1 cellular context compared by ENCODE assay signal in genomic region chrX:22462959-22463358, GRCh38.
TF ChIP-seq lines count a peak whose summit lies in the region.

No MANE protein-coding gene starts in this region.

TF ChIP-seq in K562, 482 proteins besides CTCF, POLR2A, EP300 and RAD21 (continued from another document):
- TF ChIP-seq ATF3 (IDR thresholded peaks at IDR 0.05) (0 out of 2 replicates have a peak, but pooled peaks have one; percentile 12), ATF3 (CRISPR knock-in tag; conservative IDR thresholded peaks at IDR 0.05) (no peak), ATF7 (IDR thresholded peaks at IDR 0.05) (0 out of 2 replicates have a peak, but pooled peaks have one; percentile 25)
